Comparison of ENCODE assay signal across 1 cellular context in the genomic region with DNA sequence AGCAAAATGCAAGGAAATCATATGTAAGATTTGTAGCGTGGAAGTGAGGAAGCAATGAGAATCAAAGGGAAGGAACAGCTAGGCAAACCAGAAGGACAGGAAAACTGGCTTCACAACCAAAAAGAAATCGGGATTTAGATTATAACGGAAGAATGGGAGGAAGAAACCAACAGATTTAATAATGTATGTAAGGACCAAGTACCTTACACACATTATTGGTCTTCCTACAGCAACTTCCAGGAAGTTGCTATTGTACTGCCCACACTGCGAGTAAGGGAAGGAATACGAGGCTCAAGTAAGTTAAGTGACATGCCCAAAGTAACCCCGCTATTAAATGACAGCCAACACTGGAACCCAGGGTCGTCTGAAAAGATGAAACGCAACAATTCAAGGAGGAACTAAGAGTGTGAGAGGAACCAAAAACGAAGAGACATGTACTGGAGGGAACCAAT.
TF ChIP-seq lines count a peak whose summit lies in the region.

No MANE protein-coding gene starts in this region.

TF ChIP-seq in endothelial cell of umbilical vein, 7 proteins besides CTCF, POLR2A, EP300 and RAD21:
- TF ChIP-seq FOS (IDR thresholded peaks at IDR 0.05; ENCODE audit: borderline replicate concordance, insufficient read depth, low read length): no peak
- no peak for TF ChIP-seq EZH2 (IDR thresholded peaks at IDR 0.05; ENCODE audit: borderline replicate concordance, low read depth, low read length, severe bottlenecking)
- TF ChIP-seq GATA2 (IDR thresholded peaks at IDR 0.05; ENCODE audit: insufficient read depth, insufficient read length, low read depth, low read length): no peak
- no peak for TF ChIP-seq JUN (IDR thresholded peaks at IDR 0.05; ENCODE audit: borderline replicate concordance, insufficient read depth, insufficient read length, low read depth)
- TF ChIP-seq MYC (IDR thresholded peaks at IDR 0.05; ENCODE audit: low read depth, low read length): no peak
- no peak for TF ChIP-seq POLR2AphosphoS5 (IDR thresholded peaks at IDR 0.05; ENCODE audit: insufficient read depth, low read depth, low read length)
- TF ChIP-seq, protein P1, sequence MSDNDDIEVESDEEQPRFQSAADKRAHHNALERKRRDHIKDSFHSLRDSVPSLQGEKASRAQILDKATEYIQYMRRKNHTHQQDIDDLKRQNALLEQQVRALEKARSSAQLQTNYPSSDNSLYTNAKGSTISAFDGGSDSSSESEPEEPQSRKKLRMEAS (IDR thresholded peaks at IDR 0.05; ENCODE audit: insufficient read depth, insufficient read length): no peak
